In the genomic region with DNA sequence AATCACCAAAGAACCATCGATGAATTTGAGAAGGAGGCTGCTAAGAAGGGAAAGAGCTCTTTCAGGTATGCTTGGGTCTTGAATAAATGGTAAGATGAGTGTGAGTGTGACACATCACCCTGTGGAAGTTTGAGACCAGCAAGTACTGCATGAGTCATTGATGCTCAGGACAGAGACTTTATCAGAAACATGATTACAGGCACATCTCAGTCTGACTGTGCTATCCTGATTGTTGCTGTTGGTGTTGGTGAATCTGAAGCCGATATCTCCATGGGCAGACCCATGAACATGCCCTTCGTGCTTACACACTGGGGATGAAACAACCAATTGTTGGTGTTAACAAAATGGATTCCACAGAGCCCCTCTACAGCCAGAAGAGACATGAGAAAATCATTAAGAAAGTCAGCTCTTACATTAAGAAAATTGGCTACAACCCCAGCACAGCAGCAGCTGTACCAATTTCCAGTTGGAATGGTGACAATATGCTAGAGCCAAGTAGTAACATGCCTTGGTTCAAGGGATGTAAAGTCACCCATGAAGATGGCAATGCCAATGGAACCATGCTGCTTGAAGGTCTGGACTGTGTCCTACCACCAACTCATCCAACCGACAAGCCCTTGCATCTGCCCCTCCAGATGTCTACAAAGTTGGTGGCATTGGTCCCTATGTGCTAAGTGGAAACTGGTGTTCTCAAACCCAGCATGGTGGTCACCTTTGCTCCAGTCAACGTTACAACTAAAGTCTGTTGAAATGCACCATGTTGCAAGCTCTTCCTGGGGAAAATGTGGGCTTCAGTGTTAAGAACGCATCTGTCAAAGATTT, we compare ENCODE assay signal across 14 cellular contexts. TPM values are rescaled to one million over a fixed set of nuclear protein-coding genes. Genes with fewer than 3 reads are reported as not detected.
DNase-seq lines count a peak whose midpoint lies in the region; ATAC-seq and TF ChIP-seq lines count a peak whose summit lies in the region.
"Had no signal": no experiment of that assay in that cellular context is flagged by ENCODE, and none has a peak within 500 bp of the region (broad histone marks: within the 10 kb centered on the region; RNA-seq: fewer than 3 reads in every experiment).

No MANE protein-coding gene starts in this region.

- H3K27me3 ChIP-seq in Panc1 (ENCODE audit: control insufficient read depth, insufficient read depth, low read length) (no peaks in the 10 kb centered on the region), skeletal muscle satellite cell (ENCODE audit: control insufficient read depth, insufficient read depth, low read length) (no peaks in the 10 kb centered on the region)
- H3K27me3 ChIP-seq: hepatocyte, upper lobe of left lung had no signal

- H3K4me3 ChIP-seq in Panc1 (ENCODE audit: low read depth in 2 of 2, low read length in 2 of 2) (no peak overlapping the region), skeletal muscle satellite cell (ENCODE audit: low read length) (no peak overlapping the region)
- H3K4me3 ChIP-seq: hepatocyte, lower lobe of right lung, upper lobe of left lung had no signal

- peak; percentile 31 to 94 for ATAC-seq in activated naive CD4-positive, alpha-beta T cell treated with anti-CD3 and anti-CD28 coated beads, Interleukin-2, amount 50 U/mL, for 72 hours
- ATAC-seq in Panc1: peak; percentile 36
- peak; percentile 29 for ATAC-seq in esophagus mucosa
- no peak for ATAC-seq in HG02870 (IDR thresholded peaks at IDR 0.05; ENCODE audit: unreplicated experiment)

- DNase-seq in activated naive CD4-positive, alpha-beta T cell treated with anti-CD3 and anti-CD28 coated beads, Interleukin-2, amount 50 U/mL, for 72 hours (ENCODE audit: low spot score in 2 of 2): no peak
- DNase-seq in activated naive CD4-positive, alpha-beta T cell treated with Interleukin-2 at 50 U/mL for 16 hours: no peak
- no peak for DNase-seq in Panc1 (ENCODE audit: low read depth, low spot score)
- no peak for DNase-seq in GM13977 (ENCODE audit: low spot score)
- no peak for DNase-seq in activated CD8-positive, alpha-beta memory T cell treated with anti-CD3 and anti-CD28 coated beads, Interleukin-2, amount 50 U/mL, for 48 hours

- intact Hi-C loops in Panc1 (cut with micrococcal nuclease; ENCODE audit: unreplicated experiment): no loop called here

- in situ Hi-C loops in Panc1 (cut with HindIII; ENCODE audit: low pct_unique_long_range_greater_than_20kb, low sequenced_read_pairs) (no loop called here), GM13977 (cut with MboI; ENCODE audit: low pct_unique_long_range_greater_than_20kb, low sequenced_read_pairs, unreplicated experiment) (no loop called here)

- no peak overlapping the region for H3K9ac ChIP-seq in skeletal muscle satellite cell (ENCODE audit: low read depth, low read length)

- H3K4me1 ChIP-seq in Panc1 (ENCODE audit: control insufficient read depth, insufficient read depth, low read length) (peaks cover 8% of the 10 kb centered on the region; the same call in 1 of the 2 replicates), skeletal muscle satellite cell (ENCODE audit: control insufficient read depth, insufficient read depth, low read length) (peaks cover 11% of the 10 kb centered on the region)
- H3K4me1 ChIP-seq: lower lobe of right lung, upper lobe of left lung had no signal

- no peaks in the 10 kb centered on the region for H3K9me3 Mint-ChIP-seq in activated naive CD4-positive, alpha-beta T cell treated with anti-CD3 and anti-CD28 coated beads, Interleukin-2, amount 50 U/mL, for 72 hours
- H3K9me3 Mint-ChIP-seq: activated CD4-positive, alpha-beta T cell treated with anti-CD3 and anti-CD28 coated beads, Interleukin-2, amount 10 ng/mL, durations not matched to agents 24 days and 14 days had no signal

- CTCF ChIA-PET in Panc1 (lab: Charles Lee): no interaction called here

- H3K36me3 ChIP-seq in Panc1 (ENCODE audit: control insufficient read depth, insufficient read depth, low read length): no peaks in the 10 kb centered on the region
- H3K36me3 ChIP-seq in skeletal muscle satellite cell (ENCODE audit: insufficient read depth, low read length): no peaks in the 10 kb centered on the region
- H3K36me3 ChIP-seq: lower lobe of right lung, neutrophil, upper lobe of left lung had no signal

- H3K9me3 ChIP-seq in Panc1 (ENCODE audit: control insufficient read depth, insufficient read depth, low read depth, low read length) (peaks cover 7% of the 10 kb centered on the region; the same call in 1 of the 2 replicates), skeletal muscle satellite cell (replicated peaks; ENCODE audit: low read length) (no peaks in the 10 kb centered on the region)
- H3K9me3 ChIP-seq: lower lobe of right lung, neutrophil, upper lobe of left lung had no signal

- peak overlapping the region; percentile 86 for H3K27ac ChIP-seq in Panc1 (ENCODE audit: low read length)
- H3K27ac ChIP-seq: hepatocyte, lower lobe of right lung, neutrophil, upper lobe of left lung had no signal

- POLR2A ChIA-PET in Panc1 (lab: Charles Lee): no interaction called here

- H3K4me2 ChIP-seq in skeletal muscle satellite cell (ENCODE audit: low read length): peak overlapping the region; percentile 8
- H3K4me2 ChIP-seq: hepatocyte had no signal

- TF ChIP-seq CTCF in Panc1 (IDR thresholded peaks at IDR 0.05) (no peak), GM13977 (IDR thresholded peaks at IDR 0.05; ENCODE audit: extremely low read depth, insufficient read depth, missing control alignments) (no peak)

- H3K27ac Mint-ChIP-seq in activated naive CD4-positive, alpha-beta T cell treated with anti-CD3 and anti-CD28 coated beads, Interleukin-2, amount 50 U/mL, for 72 hours: no peak overlapping the region
- H3K27ac Mint-ChIP-seq: activated CD4-positive, alpha-beta T cell treated with anti-CD3 and anti-CD28 coated beads, Interleukin-2, amount 10 ng/mL, durations not matched to agents 24 days and 14 days had no signal

- no peaks in the 10 kb centered on the region for H3K36me3 Mint-ChIP-seq in activated naive CD4-positive, alpha-beta T cell treated with anti-CD3 and anti-CD28 coated beads, Interleukin-2, amount 50 U/mL, for 72 hours

- no TSS peak for BruUV-seq in Panc1 (replicated peaks; lab: Mats Ljungman, UMichigan)

RNA-seq across cellular contexts. Expression of a gene that starts 20.5 kb away (rescaled TPM):
- total RNA-seq in activated naive CD4-positive, alpha-beta T cell treated with anti-CD3 and anti-CD28 coated beads, Interleukin-2, amount 50 U/mL, for 72 hours: not detected
- total RNA-seq in Panc1 (2021; ENCODE audit: unreplicated experiment): 0.46 TPM
- not detected for polyA plus RNA-seq in Panc1 (2012; ENCODE audit: insufficient read length)
- total RNA-seq in esophagus mucosa: not detected
- total RNA-seq in skeletal muscle satellite cell (2012; rRNA removed): not detected in 2 replicates
- total RNA-seq: activated CD4-positive, alpha-beta T cell treated with anti-CD3 and anti-CD28 coated beads, Interleukin-2, amount 10 ng/mL, durations not matched to agents 24 days and 14 days; lower lobe of right lung; T-helper 2 cell treated with Interferon-gamma antibody and Interleukin-4, amounts not matched to agents 100 ng/mL and 5 ng/mL, for 36 hours had no signal
